Comparison of ENCODE assay signal across 26 cellular contexts in the genomic region with DNA sequence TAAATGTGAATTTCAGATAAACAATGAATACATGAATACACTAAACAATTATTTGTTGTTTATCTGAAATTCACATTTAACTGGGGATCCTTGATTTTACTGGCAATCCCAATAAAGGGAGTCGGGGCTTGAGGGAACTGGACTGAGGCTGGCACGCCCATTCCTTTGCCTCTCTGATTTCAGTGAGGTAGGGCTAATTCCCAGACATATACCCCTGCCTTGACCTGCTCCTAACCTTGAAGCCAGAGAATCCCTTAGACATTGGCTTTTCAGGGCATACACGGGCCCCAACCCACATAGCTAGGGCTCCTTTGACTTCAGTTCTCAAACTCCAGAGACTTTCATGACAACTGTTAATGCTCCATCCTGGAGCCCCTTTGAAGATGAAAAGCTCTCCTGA. TPM values are rescaled to one million over a fixed set of nuclear protein-coding genes. Genes with fewer than 3 reads are reported as not detected.
A peak's percentile ranks its signal among the peaks of the same experiment; 100 is the strongest.
DNase-seq lines count a peak whose midpoint lies in the region; TF ChIP-seq lines count a peak whose summit lies in the region.
"Had no signal": no experiment of that assay in that cellular context is flagged by ENCODE, and none has a peak within 500 bp of the region (broad histone marks: within the 10 kb centered on the region; RNA-seq: fewer than 3 reads in every experiment).

No MANE protein-coding gene starts in this region.

- CTCF ChIA-PET in activated naive CD4-positive, alpha-beta T cell treated with anti-CD3 and anti-CD28 coated beads for 36 hours (lab: Charles Lee): no interaction called here

- H3K27ac ChIP-seq in esophagus muscularis mucosa (replicated peaks in 1 of 4) (no peak overlapping the region), prostate gland (peak overlapping the region; percentile 59 to 63)
- H3K27ac ChIP-seq: C4-2B, HL-60 had no signal

- H3K9me3 ChIP-seq in esophagus muscularis mucosa (no peaks in the 10 kb centered on the region), prostate gland (no peaks in the 10 kb centered on the region)
- H3K9me3 ChIP-seq: HAP-1 had no signal

- intact Hi-C loops in activated naive CD4-positive, alpha-beta T cell treated with anti-CD3 and anti-CD28 coated beads for 36 hours (cut with micrococcal nuclease): no loop called here
- intact Hi-C loops in esophagus muscularis mucosa (cut with DNase I): no loop called here
- intact Hi-C loops in prostate gland (cut with DNase I): no loop called here

- H3K4me1 Mint-ChIP-seq in activated naive CD4-positive, alpha-beta T cell treated with anti-CD3 and anti-CD28 coated beads for 36 hours (ENCODE audit: low read depth): peaks cover 12% of the 10 kb centered on the region
- H3K4me1 Mint-ChIP-seq: CD8-positive, alpha-beta memory T cell had no signal

- TF ChIP-seq CTCF in esophagus muscularis mucosa (IDR thresholded peaks at IDR 0.05) (no peak), prostate gland (IDR thresholded peaks at IDR 0.05) (no peak)

- H3K36me3 ChIP-seq in esophagus muscularis mucosa: no peaks in the 10 kb centered on the region
- no peaks in the 10 kb centered on the region for H3K36me3 ChIP-seq in prostate gland
- H3K36me3 ChIP-seq: HAP-1 had no signal

- H3K9me3 Mint-ChIP-seq in activated naive CD4-positive, alpha-beta T cell treated with anti-CD3 and anti-CD28 coated beads for 36 hours: no peaks in the 10 kb centered on the region
- H3K9me3 Mint-ChIP-seq: CD8-positive, alpha-beta memory T cell; GM23338 had no signal

- TF ChIP-seq EP300 in esophagus muscularis mucosa (IDR thresholded peaks at IDR 0.05): no peak

- no peak for DNase-seq in activated naive CD4-positive, alpha-beta T cell treated with anti-CD3 and anti-CD28 coated beads for 36 hours
- DNase-seq in activated naive CD4-positive, alpha-beta T cell treated with Interleukin-2 at 50 U/mL for 16 hours: no peak
- DNase-seq in esophagus muscularis mucosa (ENCODE audit: extremely low spot score) (peak; percentile 37), prostate gland (ENCODE audit: low spot score) (no peak), NCI-H146 (lab: John Stamatoyannopoulos, UW) (no peak), NCI-H187 treated with DMSO at 0.1 percent for 48 hours (lab: John Stamatoyannopoulos, UW) (no peak)
- no peak for DNase-seq in NK-92 treated with Interleukin-12 subunit alpha and Interleukin-12 subunit beta, amount 100 ng/mL, for 24 hours (lab: John Stamatoyannopoulos, UW)
- DNase-seq: 8988T; CD8-positive, alpha-beta memory T cell; MM.1S; NCI-H1048; NCI-H1436; NCI-H2029; NCI-H345; NCI-H524 treated with DMSO at 0.1 percent for 48 hours; NCI-H82; OCI-M1; Right ventricle myocardium superior had no signal

- peaks cover 0 to 7% (median 0%) of the 10 kb centered on the region in 4 donors for H3K27me3 ChIP-seq in esophagus muscularis mucosa
- no peaks in the 10 kb centered on the region for H3K27me3 ChIP-seq in prostate gland (replicated peaks; ENCODE audit: insufficient read depth)

- peaks cover 6% of the 10 kb centered on the region for H3K27me3 Mint-ChIP-seq in activated naive CD4-positive, alpha-beta T cell treated with anti-CD3 and anti-CD28 coated beads for 36 hours (ENCODE audit: low read depth)

- H3K4me3 Mint-ChIP-seq in activated naive CD4-positive, alpha-beta T cell treated with anti-CD3 and anti-CD28 coated beads for 36 hours: no peak overlapping the region
- H3K4me3 Mint-ChIP-seq: CD8-positive, alpha-beta memory T cell; GM23338 had no signal

- WGBS in esophagus muscularis mucosa: 73% methylated on average over 3 of the region's 3 CpGs
- WGBS in prostate gland: 54% methylated on average over 3 of the region's 3 CpGs

- no peaks in the 10 kb centered on the region for H3K36me3 Mint-ChIP-seq in activated naive CD4-positive, alpha-beta T cell treated with anti-CD3 and anti-CD28 coated beads for 36 hours (ENCODE audit: low read depth)

- TF ChIP-seq POLR2A in esophagus muscularis mucosa (IDR thresholded peaks at IDR 0.05; ENCODE audit: low read depth) (no peak), prostate gland (IDR thresholded peaks at IDR 0.05) (no peak)

- peak overlapping the region; percentile 41 for H3K27ac Mint-ChIP-seq in activated naive CD4-positive, alpha-beta T cell treated with anti-CD3 and anti-CD28 coated beads for 36 hours
- H3K27ac Mint-ChIP-seq: GM23338 had no signal

- H3K4me1 ChIP-seq in esophagus muscularis mucosa: no peaks in the 10 kb centered on the region
- no peaks in the 10 kb centered on the region for H3K4me1 ChIP-seq in prostate gland (replicated peaks)
- H3K4me1 ChIP-seq: HAP-1 had no signal

- H3K4me3 ChIP-seq in esophagus muscularis mucosa: no peak overlapping the region
- H3K4me3 ChIP-seq in prostate gland: no peak overlapping the region
- H3K4me3 ChIP-seq: GM23338, HAP-1, K562 had no signal

RNA-seq across cellular contexts. Expression of a gene that starts 10.8 kb away (rescaled TPM):
- 1 to 10 TPM; 4.1 to 4.6 TPM for total RNA-seq in activated naive CD4-positive, alpha-beta T cell treated with anti-CD3 and anti-CD28 coated beads for 36 hours
- total RNA-seq in esophagus muscularis mucosa (1 to 10 TPM; 3.7 to 8.0 (median 7.3) TPM), prostate gland (1 to 10 TPM; 6.0 to 8.1 TPM)

RNA-seq across cellular contexts. Expression of a gene that starts 11.0 kb away (rescaled TPM):
- total RNA-seq in activated naive CD4-positive, alpha-beta T cell treated with anti-CD3 and anti-CD28 coated beads for 36 hours: under 1 TPM; 0.48 to 0.64 TPM
- total RNA-seq in esophagus muscularis mucosa: 1 to 10 TPM in 1 of 4 donors, under 1 TPM in 3; 0.46 to 1.2 (median 0.75) TPM
- 100 to 1,000 TPM in 1 of 2 donors, 10 to 100 TPM in 1; 59.8 to 118 TPM for total RNA-seq in prostate gland
- total RNA-seq: Daoy, LHCN-M2, SK-MEL-5 had no signal

RNA-seq across cellular contexts. Expression of a gene that starts 32.6 kb away (rescaled TPM):
- total RNA-seq in activated naive CD4-positive, alpha-beta T cell treated with anti-CD3 and anti-CD28 coated beads for 36 hours: 1 to 10 TPM; 3.5 to 4.6 TPM
- total RNA-seq in esophagus muscularis mucosa: 1 to 10 TPM in 2 of 4 donors, under 1 TPM in 2; 0.42 to 1.6 (median 0.86) TPM
- 1 to 10 TPM; 5.0 to 6.8 TPM for total RNA-seq in prostate gland

Comparison
In these comparisons a context has a peak if more than half of its experiments do, and no peak if none do; other contexts are left out.
1. H3K27ac ChIP-seq: peak in prostate gland (2 of 2); none in esophagus muscularis mucosa (0 of 4).
2. RNA of a gene that starts 11.0 kb away (total RNA-seq): 59.8 to 118 TPM in prostate gland; 0.46 to 1.2 TPM in esophagus muscularis mucosa and 0.48 to 0.64 TPM in activated naive CD4-positive, alpha-beta T cell treated with anti-CD3 and anti-CD28 coated beads for 36 hours; every median in the first group is over 10 times any median in the second.